In the genomic region with DNA sequence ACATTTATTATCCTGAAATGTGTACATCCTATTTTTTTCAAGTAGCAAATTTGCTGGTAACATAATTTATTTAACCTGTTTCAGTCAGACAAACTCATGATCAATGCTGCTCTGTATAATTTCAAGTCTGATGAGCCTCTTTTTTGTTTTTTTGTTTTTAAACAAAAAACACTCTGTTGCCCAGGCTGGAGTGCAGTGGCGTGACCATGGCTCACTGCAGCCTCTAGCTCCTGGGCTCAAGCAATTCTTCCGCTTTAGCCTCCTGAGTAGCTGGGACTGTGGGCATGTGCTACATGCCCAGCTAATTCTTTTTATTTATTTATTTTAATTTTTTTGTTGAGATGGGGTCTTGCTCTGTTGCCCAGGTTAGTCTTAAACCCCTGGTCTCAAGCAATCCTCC, we compare ENCODE assay signal across 23 cellular contexts. TPM values are rescaled to one million over a fixed set of nuclear protein-coding genes. Genes with fewer than 3 reads are reported as not detected.
A peak's percentile ranks its signal among the peaks of the same experiment; 100 is the strongest.
DNase-seq lines count a peak whose midpoint lies in the region; ATAC-seq lines count a peak whose summit lies in the region.
"Had no signal": no experiment of that assay in that cellular context is flagged by ENCODE, and none has a peak within 500 bp of the region (broad histone marks: within the 10 kb centered on the region; RNA-seq: fewer than 3 reads in every experiment).

No MANE protein-coding gene starts in this region.

- no peaks in the 10 kb centered on the region for H3K9me3 Mint-ChIP-seq in activated T-helper 17 cell treated with anti-CD3 and anti-CD28 coated beads, Interleukin-2, amount 50 U/mL, for 72 hours
- H3K9me3 Mint-ChIP-seq: CD14-positive monocyte; CD4-positive, alpha-beta memory T cell; CD4-positive, CD25-positive, alpha-beta regulatory T cell; CD8-positive, alpha-beta memory T cell had no signal

- H3K27ac Mint-ChIP-seq in activated T-helper 17 cell treated with anti-CD3 and anti-CD28 coated beads, Interleukin-2, amount 50 U/mL, for 72 hours, result peak overlapping the region; percentile 60
- H3K27ac Mint-ChIP-seq: CD4-positive, alpha-beta memory T cell; CD4-positive, CD25-positive, alpha-beta regulatory T cell had no signal

- no peaks in the 10 kb centered on the region for H3K4me1 Mint-ChIP-seq in activated T-helper 17 cell treated with anti-CD3 and anti-CD28 coated beads, Interleukin-2, amount 50 U/mL, for 72 hours
- H3K4me1 Mint-ChIP-seq: CD14-positive monocyte; CD4-positive, alpha-beta memory T cell; CD8-positive, alpha-beta memory T cell had no signal

- H3K27me3 Mint-ChIP-seq in activated T-helper 17 cell treated with anti-CD3 and anti-CD28 coated beads, Interleukin-2, amount 50 U/mL, for 72 hours, result no peaks in the 10 kb centered on the region
- H3K27me3 Mint-ChIP-seq: CD4-positive, alpha-beta memory T cell; CD4-positive, CD25-positive, alpha-beta regulatory T cell; CD8-positive, alpha-beta memory T cell had no signal

- peaks cover 28% of the 10 kb centered on the region for H3K36me3 Mint-ChIP-seq in activated T-helper 17 cell treated with anti-CD3 and anti-CD28 coated beads, Interleukin-2, amount 50 U/mL, for 72 hours (ENCODE audit: low read depth)

- peak; percentile 63 for DNase-seq in SK-MEL-5 (ENCODE audit: low read depth, low spot score)
- DNase-seq in globus pallidus (ENCODE audit: low spot score), result peak; percentile 1
- no peak for DNase-seq in stimulated activated CD8-positive, alpha-beta memory T cell treated with anti-CD3 and anti-CD28 coated beads, Interleukin-4, amount 100 ng/mL, for 48 hours
- no peak for DNase-seq in NCI-H526 treated with DMSO at 0.1 percent for 48 hours (lab: John Stamatoyannopoulos, UW)
- no peak for DNase-seq in COR-L47 (lab: John Stamatoyannopoulos, UW)
- no peak for DNase-seq in NCI-H524 treated with DMSO at 0.1 percent for 48 hours (lab: John Stamatoyannopoulos, UW)
- DNase-seq: 8988T; ACHN; BE2C; C1 segment of cervical spinal cord; CD4-positive, alpha-beta memory T cell; CD4-positive, CD25-positive, alpha-beta regulatory T cell; CD8-positive, alpha-beta memory T cell; DMS 273 treated with DMSO at 0.1 percent for 48 hours; DMS153; DMS53; DMS79; DND-41; EL; GDM1 had no signal

- in situ Hi-C loops in SK-MEL-5 (cut with HindIII; ENCODE audit: low pct_unique_long_range_greater_than_20kb, low sequenced_read_pairs), result no loop called here

- H3K4me3 Mint-ChIP-seq in activated T-helper 17 cell treated with anti-CD3 and anti-CD28 coated beads, Interleukin-2, amount 50 U/mL, for 72 hours, result no peak overlapping the region
- H3K4me3 Mint-ChIP-seq: CD14-positive monocyte; CD4-positive, alpha-beta memory T cell; CD4-positive, CD25-positive, alpha-beta regulatory T cell; CD8-positive, alpha-beta memory T cell had no signal

- ATAC-seq in activated T-helper 17 cell treated with anti-CD3 and anti-CD28 coated beads, Interleukin-2, amount 50 U/mL, for 72 hours (replicated peaks), result no peak
- ATAC-seq: GM12878 had no signal

RNA-seq across cellular contexts. Expression of gene CAPN3, which starts 40.1 kb away (rescaled TPM):
- 640 and 659 TPM in 2 replicates for total RNA-seq in SK-MEL-5 (2014; rRNA removed; shearing (Covaris generic))
- polyA plus RNA-seq in SK-MEL-5 (2015; cell fraction: cytosol; rRNA removed), result 338 and 369 TPM in 2 replicates
- 564 and 603 TPM in 2 replicates for polyA plus RNA-seq in SK-MEL-5 (2015; cell fraction: nucleus; rRNA removed)
- total RNA-seq in activated T-helper 17 cell treated with anti-CD3 and anti-CD28 coated beads, Interleukin-2, amount 50 U/mL, for 72 hours, result 1 to 10 TPM; 3.2 to 4.6 TPM

RNA-seq across cellular contexts. Expression of gene TMEM87A, which starts 46.0 kb away (rescaled TPM):
- 80.2 and 83.2 TPM in 2 replicates for total RNA-seq in SK-MEL-5 (2014; rRNA removed; shearing (Covaris generic))
- polyA plus RNA-seq in SK-MEL-5 (2015; cell fraction: cytosol; rRNA removed), result 40.5 and 58.6 TPM in 2 replicates
- 77.7 and 100 TPM in 2 replicates for polyA plus RNA-seq in SK-MEL-5 (2015; cell fraction: nucleus; rRNA removed)
- 10 to 100 TPM; 43.5 to 46.8 TPM for total RNA-seq in activated T-helper 17 cell treated with anti-CD3 and anti-CD28 coated beads, Interleukin-2, amount 50 U/mL, for 72 hours

RNA-seq across cellular contexts. Expression of gene GANC, which starts 46.2 kb away (rescaled TPM):
- total RNA-seq in SK-MEL-5 (2014; rRNA removed; shearing (Covaris generic)), result 19.3 and 19.5 TPM in 2 replicates
- polyA plus RNA-seq in SK-MEL-5 (2015; cell fraction: cytosol; rRNA removed), result 13.6 and 22.1 TPM in 2 replicates
- polyA plus RNA-seq in SK-MEL-5 (2015; cell fraction: nucleus; rRNA removed), result 44.3 and 68.1 TPM in 2 replicates
- total RNA-seq in activated T-helper 17 cell treated with anti-CD3 and anti-CD28 coated beads, Interleukin-2, amount 50 U/mL, for 72 hours, result 10 to 100 TPM; 27.6 to 29.2 TPM

Comparison
In these comparisons a context has a peak if more than half of its experiments do, and no peak if none do; other contexts are left out.
1. DNase-seq: peak in SK-MEL-5 (single experiment) and globus pallidus (single experiment); none in stimulated activated CD8-positive, alpha-beta memory T cell treated with anti-CD3 and anti-CD28 coated beads, Interleukin-4, amount 100 ng/mL, for 48 hours (single experiment), NCI-H526 treated with DMSO at 0.1 percent for 48 hours (single experiment), COR-L47 (single experiment) and NCI-H524 treated with DMSO at 0.1 percent for 48 hours (single experiment).
2. RNA of gene CAPN3, which starts 40.1 kb away (total RNA-seq): 640 to 659 TPM in SK-MEL-5; 3.2 to 4.6 TPM in activated T-helper 17 cell treated with anti-CD3 and anti-CD28 coated beads, Interleukin-2, amount 50 U/mL, for 72 hours; every median in the first group is over 100 times any median in the second.